In genomic region chr18:49024808-49025361, GRCh38 we compare ENCODE assay signal across 17 cellular contexts.
DNase-seq lines count a peak whose midpoint lies in the region; ATAC-seq, FAIRE-seq and TF ChIP-seq lines count a peak whose summit lies in the region.
"Had no signal": no experiment of that assay in that cellular context is flagged by ENCODE, and none has a peak within 500 bp of the region (broad histone marks: within the 10 kb centered on the region; RNA-seq: fewer than 3 reads in every experiment).

No MANE protein-coding gene starts in this region.

- H3K36me3 ChIP-seq in OCI-LY7 (ENCODE audit: insufficient read depth, low read length), result peaks cover 7% of the 10 kb centered on the region; the same call in 1 of the 2 replicates
- no peaks in the 10 kb centered on the region for H3K36me3 ChIP-seq in kidney (ENCODE audit: control insufficient read depth in 1 of 2, insufficient read depth in 2 of 2, low read length in 2 of 2)
- no peaks in the 10 kb centered on the region for H3K36me3 ChIP-seq in upper lobe of right lung

- H3K9me3 ChIP-seq in OCI-LY7 (ENCODE audit: low read length) (no peaks in the 10 kb centered on the region), kidney (ENCODE audit: control insufficient read depth in 1 of 2, low read length in 2 of 2) (no peaks in the 10 kb centered on the region), upper lobe of right lung (no peaks in the 10 kb centered on the region)

- no peaks in the 10 kb centered on the region for H4K20me1 ChIP-seq in OCI-LY7 (ENCODE audit: insufficient read depth, low read length)

- H3K4me1 ChIP-seq in OCI-LY7 (ENCODE audit: insufficient read depth, low read length, poor library complexity, severe bottlenecking), result peaks cover 67% of the 10 kb centered on the region
- H3K4me1 ChIP-seq in kidney (ENCODE audit: control insufficient read depth in 1 of 2, insufficient read depth in 1 of 2, low read depth in 1 of 2, low read length in 2 of 2), result peaks cover 0 to 2% of the 10 kb centered on the region in 2 donors
- H3K4me1 ChIP-seq in upper lobe of right lung, result no peaks in the 10 kb centered on the region

- intact Hi-C loops in activated CD4-positive, alpha-beta memory T cell treated with anti-CD3 and anti-CD28 coated beads for 36 hours (cut with micrococcal nuclease), result no loop called here
- intact Hi-C loops in OCI-LY7 (cut with micrococcal nuclease; ENCODE audit: unreplicated experiment) (loop anchor here (1.0 to 5.0 kb wide), 5 partner anchors 34 to 422 kb away; no protein-coding TSS in a partner anchor), kidney (cut with DNase I) (no loop called here), upper lobe of right lung (cut with DNase I) (no loop called here)

- H3K79me2 ChIP-seq in OCI-LY7 (ENCODE audit: insufficient read depth, low read depth, low read length), result no peaks in the 10 kb centered on the region

- CTCF ChIA-PET in activated CD4-positive, alpha-beta memory T cell treated with anti-CD3 and anti-CD28 coated beads, Interleukin-2, amount 10 ng/mL, durations not matched to agents 7 days and 5 days (lab: Charles Lee), result no interaction called here
- CTCF ChIA-PET in activated CD4-positive, alpha-beta memory T cell treated with anti-CD3 and anti-CD28 coated beads for 36 hours (lab: Charles Lee), result interaction anchor here (1.8 kb wide), 1 partner anchor 422 kb away, joined by 5 read pairs; no protein-coding TSS in a partner anchor
- CTCF ChIA-PET in OCI-LY7 (lab: Charles Lee; ENCODE audit: unreplicated experiment), result no interaction called here

- H3K4me1 Mint-ChIP-seq in activated CD4-positive, alpha-beta memory T cell treated with anti-CD3 and anti-CD28 coated beads, Interleukin-2, amount 10 ng/mL, durations not matched to agents 7 days and 5 days, result peaks cover 20% of the 10 kb centered on the region
- no peaks in the 10 kb centered on the region for H3K4me1 Mint-ChIP-seq in activated CD4-positive, alpha-beta memory T cell treated with anti-CD3 and anti-CD28 coated beads for 36 hours (ENCODE audit: low read depth)

- H3K27me3 Mint-ChIP-seq in activated CD4-positive, alpha-beta memory T cell treated with anti-CD3 and anti-CD28 coated beads, Interleukin-2, amount 10 ng/mL, durations not matched to agents 7 days and 5 days, result peaks cover 3% of the 10 kb centered on the region
- H3K27me3 Mint-ChIP-seq in activated CD4-positive, alpha-beta memory T cell treated with anti-CD3 and anti-CD28 coated beads for 36 hours, result peaks cover 3% of the 10 kb centered on the region
- H3K27me3 Mint-ChIP-seq: T-cell had no signal

- no peak overlapping the region for H3K4me3 Mint-ChIP-seq in activated CD4-positive, alpha-beta memory T cell treated with anti-CD3 and anti-CD28 coated beads, Interleukin-2, amount 10 ng/mL, durations not matched to agents 7 days and 5 days
- H3K4me3 Mint-ChIP-seq in activated CD4-positive, alpha-beta memory T cell treated with anti-CD3 and anti-CD28 coated beads for 36 hours, result no peak overlapping the region
- H3K4me3 Mint-ChIP-seq: CD14-positive monocyte, T-cell had no signal

- no peak overlapping the region; the same call in 1 of the 2 replicates for H2AFZ ChIP-seq in OCI-LY7 (ENCODE audit: low read length)
- H2AFZ ChIP-seq: GM23248 had no signal

- no peak overlapping the region for H3K27ac Mint-ChIP-seq in activated CD4-positive, alpha-beta memory T cell treated with anti-CD3 and anti-CD28 coated beads, Interleukin-2, amount 10 ng/mL, durations not matched to agents 7 days and 5 days
- H3K27ac Mint-ChIP-seq in activated CD4-positive, alpha-beta memory T cell treated with anti-CD3 and anti-CD28 coated beads for 36 hours, result no peak overlapping the region
- H3K27ac Mint-ChIP-seq: T-cell had no signal

- no peaks in the 10 kb centered on the region for H3K9me2 ChIP-seq in OCI-LY7 (ENCODE audit: insufficient read depth, low read length)

- no peak for FAIRE-seq in kidney (lab: Jason Lieb, UNC)
- FAIRE-seq: A204.1 had no signal

- DNase-seq in activated CD4-positive, alpha-beta memory T cell treated with anti-CD3 and anti-CD28 coated beads, Interleukin-2, amount 10 ng/mL, durations not matched to agents 7 days and 5 days, result peak; percentile 7
- DNase-seq in activated CD4-positive, alpha-beta memory T cell treated with anti-CD3 and anti-CD28 coated beads for 36 hours, result no peak
- peak; percentile 41 for DNase-seq in OCI-LY7 (ENCODE audit: low spot score)
- peak; percentile 43 for DNase-seq in kidney
- peak; percentile 38 for DNase-seq in upper lobe of right lung
- no peak for DNase-seq in kidney glomerular epithelial cell (lab: John Stamatoyannopoulos, UW)
- no peak for DNase-seq in NCI-H1930 (lab: John Stamatoyannopoulos, UW)
- no peak for DNase-seq in NCI-H2029 treated with DMSO at 0.1 percent for 48 hours (lab: John Stamatoyannopoulos, UW)
- DNase-seq: amygdala; caudate nucleus; GM23248; mammary epithelial cell; NCI-H146; stimulated activated CD4-positive, alpha-beta T cell treated with anti-CD3 and anti-CD28 coated beads, Interleukin-4, amount 100 ng/mL, for 1 hour; T-cell had no signal

- no peaks in the 10 kb centered on the region for H3K27me3 ChIP-seq in upper lobe of right lung

- H3K9me3 Mint-ChIP-seq in activated CD4-positive, alpha-beta memory T cell treated with anti-CD3 and anti-CD28 coated beads, Interleukin-2, amount 10 ng/mL, durations not matched to agents 7 days and 5 days, result no peaks in the 10 kb centered on the region
- no peaks in the 10 kb centered on the region for H3K9me3 Mint-ChIP-seq in activated CD4-positive, alpha-beta memory T cell treated with anti-CD3 and anti-CD28 coated beads for 36 hours
- H3K9me3 Mint-ChIP-seq: T-cell had no signal

- peak overlapping the region; percentile 95 for H3K27ac ChIP-seq in OCI-LY7 (ENCODE audit: low read depth, low read length, poor library complexity, severe bottlenecking)
- no peak overlapping the region for H3K27ac ChIP-seq in kidney (ENCODE audit: low read depth in 2 of 2, low read length in 2 of 2)
- no peak overlapping the region for H3K27ac ChIP-seq in upper lobe of right lung
- H3K27ac ChIP-seq: GM23248 had no signal

- TF ChIP-seq CTCF in OCI-LY7 (conservative IDR thresholded peaks at IDR 0.05; ENCODE audit: low read length) (no peak), kidney (IDR thresholded peaks at IDR 0.05; ENCODE audit: borderline replicate concordance, extremely low read depth, insufficient read depth) (no peak), upper lobe of right lung (IDR thresholded peaks at IDR 0.05) (no peak)

- BruUV-seq in OCI-LY7 (replicated peaks; lab: Mats Ljungman, UMichigan), result no TSS peak

- H3K9ac ChIP-seq in kidney (ENCODE audit: low read length in 2 of 2), result no peak overlapping the region
- H3K9ac ChIP-seq: GM23248 had no signal

- peak overlapping the region; percentile 83 for H3K4me2 ChIP-seq in OCI-LY7 (ENCODE audit: low read length)

- POLR2A ChIA-PET in activated CD4-positive, alpha-beta memory T cell treated with anti-CD3 and anti-CD28 coated beads, Interleukin-2, amount 10 ng/mL, durations not matched to agents 7 days and 5 days (lab: Charles Lee), result no interaction called here
- POLR2A ChIA-PET in activated CD4-positive, alpha-beta memory T cell treated with anti-CD3 and anti-CD28 coated beads for 36 hours (lab: Charles Lee), result no interaction called here
- POLR2A ChIA-PET in OCI-LY7 (lab: Charles Lee), result interaction anchor here (0.6 to 2.3 kb wide), 3 partner anchors 31 to 387 kb away, joined by 4 to 6 read pairs (median 6); no protein-coding TSS in a partner anchor

- ATAC-seq in upper lobe of right lung, result no peak
- ATAC-seq: T-cell had no signal

- H3K36me3 Mint-ChIP-seq in activated CD4-positive, alpha-beta memory T cell treated with anti-CD3 and anti-CD28 coated beads, Interleukin-2, amount 10 ng/mL, durations not matched to agents 7 days and 5 days (ENCODE audit: low read depth), result no peaks in the 10 kb centered on the region
- H3K36me3 Mint-ChIP-seq in activated CD4-positive, alpha-beta memory T cell treated with anti-CD3 and anti-CD28 coated beads for 36 hours, result no peaks in the 10 kb centered on the region
- H3K36me3 Mint-ChIP-seq: CD14-positive monocyte, T-cell had no signal

- H3K4me3 ChIP-seq in OCI-LY7 (ENCODE audit: low read depth, low read length, poor library complexity, severe bottlenecking) (peak overlapping the region; percentile 64), kidney (ENCODE audit: low read length in 2 of 2) (no peak overlapping the region), upper lobe of right lung (no peak overlapping the region)
- H3K4me3 ChIP-seq: GM23248 had no signal

Comparison
In these comparisons a context has a peak if more than half of its experiments do, and no peak if none do; other contexts are left out.
1. DNase-seq: peak in activated CD4-positive, alpha-beta memory T cell treated with anti-CD3 and anti-CD28 coated beads, Interleukin-2, amount 10 ng/mL, durations not matched to agents 7 days and 5 days (single experiment), OCI-LY7 (single experiment), kidney (single experiment) and upper lobe of right lung (single experiment); none in activated CD4-positive, alpha-beta memory T cell treated with anti-CD3 and anti-CD28 coated beads for 36 hours (single experiment), kidney glomerular epithelial cell (single experiment), NCI-H1930 (0 of 2) and NCI-H2029 treated with DMSO at 0.1 percent for 48 hours (single experiment).